Comparison of ENCODE assay signal across 8 cellular contexts in genomic region chr14:101810897-101811620, GRCh38. TPM values are rescaled to one million over a fixed set of nuclear protein-coding genes. Genes with fewer than 3 reads are reported as not detected.
DNase-seq lines count a peak whose midpoint lies in the region; ATAC-seq and TF ChIP-seq lines count a peak whose summit lies in the region.

No MANE protein-coding gene starts in this region.

- POLR2A ChIA-PET in Caco-2 (lab: Charles Lee), result interaction anchor here (0.5 kb wide), 1 partner anchor 109 kb away, joined by 5 read pairs; no protein-coding TSS in a partner anchor

- H3K36me3 Mint-ChIP-seq in Caco-2 (ENCODE audit: insufficient read depth, unreplicated experiment), result peaks cover 18% of the 10 kb centered on the region

- peaks cover 12% of the 10 kb centered on the region; the same call in 1 of the 2 replicates for H3K4me1 ChIP-seq in Caco-2
- peaks cover 77% of the 10 kb centered on the region for H3K4me1 ChIP-seq in OCI-LY1 (ENCODE audit: insufficient read depth, low read length, severe bottlenecking)
- H3K4me1 ChIP-seq in duodenal mucosa (ENCODE audit: control insufficient read depth in 1 of 2, insufficient read depth in 2 of 2, low read length in 2 of 2), result peaks cover 33 to 38% of the 10 kb centered on the region in 2 donors
- peaks cover 32% of the 10 kb centered on the region for H3K4me1 ChIP-seq in neuron (ENCODE audit: insufficient read depth, low read length)

- H2AFZ ChIP-seq in OCI-LY1 (ENCODE audit: low read length) (no peak overlapping the region), neuron (ENCODE audit: low read depth, low read length) (no peak overlapping the region)

- peak overlapping the region; percentile 88 for H3K9ac ChIP-seq in OCI-LY1 (ENCODE audit: low read length)
- H3K9ac ChIP-seq in duodenal mucosa (ENCODE audit: low read depth in 1 of 2, low read length in 2 of 2), result peak overlapping the region; percentile 85 to 98

- H3K9me2 ChIP-seq in OCI-LY1 (ENCODE audit: low read depth, low read length), result no peaks in the 10 kb centered on the region

- peak overlapping the region; percentile 69 for H3K4me2 ChIP-seq in OCI-LY1 (ENCODE audit: low read length)

- H3K9me3 ChIP-seq in Caco-2, result no peaks in the 10 kb centered on the region
- no peaks in the 10 kb centered on the region for H3K9me3 ChIP-seq in OCI-LY1 (ENCODE audit: low read length)
- no peaks in the 10 kb centered on the region for H3K9me3 ChIP-seq in duodenal mucosa (ENCODE audit: control insufficient read depth in 1 of 2, low read length in 2 of 2)
- no peaks in the 10 kb centered on the region for H3K9me3 ChIP-seq in neuron (ENCODE audit: low read length)

- no peak overlapping the region for H3K27ac Mint-ChIP-seq in Caco-2 (ENCODE audit: unreplicated experiment)

- no peak for ATAC-seq in GM21723 (IDR thresholded peaks at IDR 0.05; ENCODE audit: unreplicated experiment)
- no peak for ATAC-seq in GM19023 (IDR thresholded peaks at IDR 0.05; ENCODE audit: unreplicated experiment)

- no peaks in the 10 kb centered on the region for H3K27me3 Mint-ChIP-seq in Caco-2 (ENCODE audit: insufficient read depth, unreplicated experiment)

- intact Hi-C loops in Caco-2 (cut with micrococcal nuclease; ENCODE audit: unreplicated experiment), result loop anchor here (2.0 kb wide), 2 partner anchors 50 to 138 kb away; partner anchors contain the start of gene PPP2R5C

- CTCF ChIA-PET in Caco-2 (lab: Charles Lee), result no interaction called here

- no peaks in the 10 kb centered on the region for H4K20me1 ChIP-seq in OCI-LY1 (ENCODE audit: insufficient read depth, low read length)

- peak overlapping the region; percentile 40 for H3K4me3 ChIP-seq in Caco-2 (ENCODE audit: low read depth, low read length)
- peak overlapping the region; percentile 69 for H3K4me3 ChIP-seq in OCI-LY1 (ENCODE audit: low read depth, low read length, poor library complexity, severe bottlenecking)
- H3K4me3 ChIP-seq in duodenal mucosa (ENCODE audit: low read depth in 1 of 2, low read length in 2 of 2), result peak overlapping the region; percentile 79 to 90
- peak overlapping the region; percentile 95 for H3K4me3 ChIP-seq in neuron (ENCODE audit: low read length)

- peaks cover 57% of the 10 kb centered on the region for H3K79me2 ChIP-seq in OCI-LY1 (ENCODE audit: insufficient read depth, low read length)

- no peaks in the 10 kb centered on the region for H3K27me3 ChIP-seq in Caco-2 (replicated peaks; ENCODE audit: control insufficient read depth, insufficient read depth, low read length)
- no peaks in the 10 kb centered on the region for H3K27me3 ChIP-seq in OCI-LY1 (ENCODE audit: insufficient read depth, low read length)
- no peaks in the 10 kb centered on the region for H3K27me3 ChIP-seq in duodenal mucosa (ENCODE audit: control insufficient read depth in 1 of 2, insufficient read depth in 2 of 2, low read length in 2 of 2)
- H3K27me3 ChIP-seq in neuron (ENCODE audit: insufficient read depth, low read length), result no peaks in the 10 kb centered on the region

- no peaks in the 10 kb centered on the region for H3K9me3 Mint-ChIP-seq in Caco-2 (ENCODE audit: unreplicated experiment)

- no peak for DNase-seq in Caco-2
- no peak for DNase-seq in C1 segment of cervical spinal cord (lab: John Stamatoyannopoulos, UW)
- no peak for DNase-seq in DMS79 (lab: John Stamatoyannopoulos, UW)

- H3F3A ChIP-seq in OCI-LY1 (ENCODE audit: insufficient read depth, low read length), result no peaks in the 10 kb centered on the region

- no TSS peak for BruUV-seq in Caco-2 (replicated peaks; lab: Mats Ljungman, UMichigan)

- no peak for TF ChIP-seq CTCF in Caco-2 (IDR thresholded peaks at IDR 0.05; ENCODE audit: insufficient read depth in 1 of 2, low read depth in 1 of 2, low read length in 1 of 2, severe bottlenecking in 1 of 2, unreplicated experiment in 1 of 2)
- no peak for TF ChIP-seq CTCF in OCI-LY1 (IDR thresholded peaks at IDR 0.05; ENCODE audit: low read length)

- H3K27ac ChIP-seq in OCI-LY1 (ENCODE audit: low read depth, low read length, poor library complexity, severe bottlenecking), result peak overlapping the region; percentile 97
- peak overlapping the region; percentile 98 for H3K27ac ChIP-seq in duodenal mucosa (ENCODE audit: low read depth, low read length)

- H3K36me3 ChIP-seq in Caco-2 (ENCODE audit: control insufficient read depth, insufficient read depth, low read length) (no peaks in the 10 kb centered on the region; the same call in 1 of the 2 replicates), OCI-LY1 (ENCODE audit: insufficient read depth, low read length) (peaks cover 16% of the 10 kb centered on the region), duodenal mucosa (ENCODE audit: control insufficient read depth in 1 of 2, insufficient read depth in 2 of 2, low read length in 2 of 2) (peaks cover 5 to 11% of the 10 kb centered on the region in 2 donors), neuron (ENCODE audit: insufficient read depth, low read length) (peaks cover 17% of the 10 kb centered on the region)

- peaks cover 5% of the 10 kb centered on the region for H3K4me1 Mint-ChIP-seq in Caco-2 (ENCODE audit: low read depth, unreplicated experiment)

- peak overlapping the region; percentile 97 for H3K4me3 Mint-ChIP-seq in Caco-2 (ENCODE audit: unreplicated experiment)

RNA-seq across cellular contexts. Expression of gene PPP2R5C, which starts 49.5 kb away (rescaled TPM):
- 86.8 and 97.5 TPM in 2 replicates for total RNA-seq in Caco-2 (2022)

Comparison
In these comparisons a context has a peak if more than half of its experiments do, and no peak if none do; other contexts are left out.
1. H3K4me3 ChIP-seq: peak in every context shown above with its lines; median percentile 95 in neuron; 84 in duodenal mucosa; 69 in OCI-LY1; 40 in Caco-2.